In genomic region chr18:62982600-62983251, GRCh38 we compare ENCODE assay signal across 9 cellular contexts.
DNase-seq lines count a peak whose midpoint lies in the region; ATAC-seq lines count a peak whose summit lies in the region.
"Had no signal": no experiment of that assay in that cellular context is flagged by ENCODE, and none has a peak within 500 bp of the region (broad histone marks: within the 10 kb centered on the region; RNA-seq: fewer than 3 reads in every experiment).

No MANE protein-coding gene starts in this region.

- peak; percentile 59 for ATAC-seq in T-helper 17 cell
- ATAC-seq in GM19467 (IDR thresholded peaks at IDR 0.05; ENCODE audit: unreplicated experiment), result no peak

- H3K36me3 ChIP-seq in skeletal muscle satellite cell (ENCODE audit: insufficient read depth, low read length), result no peaks in the 10 kb centered on the region

- peak overlapping the region; percentile 47 for H3K4me3 Mint-ChIP-seq in T-helper 17 cell
- H3K4me3 Mint-ChIP-seq: stimulated activated naive CD8-positive, alpha-beta T cell treated with anti-CD3 and anti-CD28 coated beads, Interleukin-15, Interleukin-2, amounts not matched to agents 100 ng/mL and 50 ng/mL, for 24 hours had no signal

- H3K4me3 ChIP-seq in skeletal muscle satellite cell (ENCODE audit: low read length), result no peak overlapping the region

- H3K27me3 ChIP-seq in skeletal muscle satellite cell (ENCODE audit: control insufficient read depth, insufficient read depth, low read length), result no peaks in the 10 kb centered on the region

- no peak overlapping the region for H3K9ac ChIP-seq in skeletal muscle satellite cell (ENCODE audit: low read depth, low read length)

- H3K4me1 ChIP-seq in skeletal muscle satellite cell (ENCODE audit: control insufficient read depth, insufficient read depth, low read length), result peaks cover 17% of the 10 kb centered on the region

- no peak overlapping the region for H3K27ac Mint-ChIP-seq in T-helper 17 cell
- H3K27ac Mint-ChIP-seq: stimulated activated naive CD8-positive, alpha-beta T cell treated with anti-CD3 and anti-CD28 coated beads, Interleukin-15, Interleukin-2, amounts not matched to agents 100 ng/mL and 50 ng/mL, for 24 hours had no signal

- DNase-seq in NCI-H446 (lab: John Stamatoyannopoulos, UW) (peak; percentile 10 to 44), NCI-H446 treated with DMSO at 0.1 percent for 48 hours (lab: John Stamatoyannopoulos, UW) (no peak), LoVo (ENCODE audit: low spot score) (peak; percentile 30), T-helper 17 cell (peak in 1 of 3 donors; percentile 29), astrocyte of the hippocampus (ENCODE audit: low read depth, low spot score) (peak; percentile 81), hypothalamus (lab: John Stamatoyannopoulos, UW) (peak in 40 of 51 donors; percentile 12 to 83 (median 49))

- H3K36me3 Mint-ChIP-seq in T-helper 17 cell (ENCODE audit: low read depth), result no peaks in the 10 kb centered on the region

- peak overlapping the region; percentile 55 for H3K4me2 ChIP-seq in skeletal muscle satellite cell (ENCODE audit: low read length)

- no peaks in the 10 kb centered on the region for H3K9me3 ChIP-seq in T-helper 17 cell (ENCODE audit: control insufficient read depth, low read length, poor library complexity, severe bottlenecking)
- H3K9me3 ChIP-seq in skeletal muscle satellite cell (replicated peaks; ENCODE audit: low read length), result no peaks in the 10 kb centered on the region

- H3K27me3 Mint-ChIP-seq in T-helper 17 cell, result no peaks in the 10 kb centered on the region
- H3K27me3 Mint-ChIP-seq: stimulated activated naive CD8-positive, alpha-beta T cell treated with anti-CD3 and anti-CD28 coated beads, Interleukin-15, Interleukin-2, amounts not matched to agents 100 ng/mL and 50 ng/mL, for 24 hours had no signal

- peaks cover 4% of the 10 kb centered on the region for H3K4me1 Mint-ChIP-seq in T-helper 17 cell
